ENCODE assay signal across 11 cellular contexts in genomic region chr18:9902287-9902686, GRCh38. TPM values are rescaled to one million over a fixed set of nuclear protein-coding genes. Genes with fewer than 3 reads are reported as not detected.
"Had no signal": no experiment of that assay in that cellular context is flagged by ENCODE, and none has a peak within 500 bp of the region (broad histone marks: within the 10 kb centered on the region; RNA-seq: fewer than 3 reads in every experiment).

No MANE protein-coding gene starts in this region.

RNA-seq across cellular contexts. Expression of gene TXNDC2, which starts 16.5 kb away (rescaled TPM):
- total RNA-seq: activated CD8-positive, alpha-beta T cell treated with anti-CD3 and anti-CD28 coated beads for 36 hours; activated T-cell treated with anti-CD3 and anti-CD28 coated beads, Interleukin-2, amount 50 U/mL, for 4 hours; activated T-helper 17 cell treated with anti-CD3 and anti-CD28 coated beads, Interleukin-2, amount 50 U/mL, for 72 hours; cardiac septum; cerebellum; endodermal cell; epithelial cell of proximal tubule; foreskin keratinocyte; glomerular endothelial cell; hepatocyte; T-helper 17 cell had no signal
